ENCODE assay signal across 1 cellular context in genomic region chr2:206085742-206086445, GRCh38.
A peak's percentile ranks its signal among the peaks of the same experiment; 100 is the strongest.
TF ChIP-seq lines count a peak whose summit lies in the region.

A gene with protein sequence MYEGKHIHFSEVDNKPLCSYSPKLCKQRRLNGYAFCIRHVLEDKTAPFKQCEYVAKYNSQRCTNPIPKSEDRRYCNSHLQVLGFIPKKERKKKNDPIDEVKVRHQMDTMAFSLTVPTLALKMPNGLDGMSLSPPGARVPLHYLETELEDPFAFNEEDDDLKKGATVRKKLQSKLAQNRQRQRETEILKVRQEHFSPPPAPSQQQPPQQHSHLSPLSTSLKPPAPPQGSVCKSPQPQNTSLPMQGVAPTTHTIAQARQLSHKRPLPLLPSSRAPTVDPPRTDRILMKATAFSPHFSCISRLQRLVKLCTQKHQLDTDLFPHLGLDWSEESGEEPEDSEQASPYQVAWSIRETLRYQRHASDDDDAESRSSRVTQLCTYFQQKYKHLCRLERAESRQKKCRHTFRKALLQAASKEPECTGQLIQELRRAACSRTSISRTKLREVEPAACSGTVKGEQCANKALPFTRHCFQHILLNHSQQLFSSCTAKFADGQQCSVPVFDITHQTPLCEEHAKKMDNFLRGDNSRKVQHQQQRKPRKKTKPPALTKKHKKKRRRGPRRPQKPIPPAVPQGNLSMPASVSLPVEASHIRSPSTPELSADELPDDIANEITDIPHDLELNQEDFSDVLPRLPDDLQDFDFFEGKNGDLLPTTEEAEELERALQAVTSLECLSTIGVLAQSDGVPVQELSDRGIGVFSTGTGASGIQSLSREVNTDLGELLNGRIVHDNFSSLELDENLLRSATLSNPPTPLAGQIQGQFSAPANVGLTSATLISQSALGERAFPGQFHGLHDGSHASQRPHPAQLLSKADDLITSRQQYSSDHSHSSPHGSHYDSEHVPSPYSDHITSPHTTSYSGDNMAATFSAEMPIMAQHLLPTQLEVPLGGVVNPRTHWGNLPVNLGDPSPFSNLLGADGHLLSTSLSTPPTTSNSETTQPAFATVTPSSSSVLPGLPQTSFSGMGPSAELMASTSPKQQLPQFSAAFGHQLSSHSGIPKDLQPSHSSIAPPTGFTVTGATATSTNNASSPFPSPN (minus strand): TSS chr2:206086174. CDS start chr2:206063016, 23,158 bp downstream.

TF ChIP-seq in HepG2, 621 proteins besides CTCF, POLR2A, EP300 and RAD21 (continued from another document and continues in another):
- TF ChIP-seq ZNF274 (CRISPR knock-in tag; IDR thresholded peaks at IDR 0.05) (no peak), GPN1 (CRISPR knock-in tag; IDR thresholded peaks at IDR 0.05; ENCODE audit: borderline replicate concordance) (0 out of 2 replicates have a peak, but pooled peaks have one; percentile 61), CENPX (CRISPR knock-in tag; IDR thresholded peaks at IDR 0.05) (no peak), SUZ12 (IDR thresholded peaks at IDR 0.05; ENCODE audit: low read depth, low read length) (no peak), CEBPG (CRISPR knock-in tag; IDR thresholded peaks at IDR 0.05) (no peak), PRMT3 (CRISPR knock-in tag; IDR thresholded peaks at IDR 0.05; ENCODE audit: borderline replicate concordance, low read depth) (no peak), ZNF143 (CRISPR knock-in tag; IDR thresholded peaks at IDR 0.05) (no peak), ZNF124 (CRISPR knock-in tag; IDR thresholded peaks at IDR 0.05) (peak; percentile 71; the same call in 1 of the 2 replicates), SRY (CRISPR knock-in tag; IDR thresholded peaks at IDR 0.05) (peak; percentile 67; the same call in 1 of the 2 replicates), ZBTB26 (CRISPR knock-in tag; IDR thresholded peaks at IDR 0.05; ENCODE audit: borderline replicate concordance) (0 out of 2 replicates have a peak, but pooled peaks have one; percentile 76), THAP9 (CRISPR knock-in tag; IDR thresholded peaks at IDR 0.05; ENCODE audit: borderline replicate concordance) (0 out of 2 replicates have a peak, but pooled peaks have one; percentile 12), SIX4 (CRISPR knock-in tag; IDR thresholded peaks at IDR 0.05) (0 out of 2 replicates have a peak, but pooled peaks have one; percentile 25), SETDB1 (CRISPR knock-in tag; IDR thresholded peaks at IDR 0.05; ENCODE audit: borderline replicate concordance) (no peak), ZNF432 (CRISPR knock-in tag; IDR thresholded peaks at IDR 0.05; ENCODE audit: borderline replicate concordance) (no peak), CHCHD3 (CRISPR knock-in tag; IDR thresholded peaks at IDR 0.05) (no peak), TRIM22 (IDR thresholded peaks at IDR 0.05) (no peak), ZNF780A (CRISPR knock-in tag; IDR thresholded peaks at IDR 0.05) (no peak), ZNF33B (CRISPR knock-in tag; IDR thresholded peaks at IDR 0.05) (no peak), ZNF251 (CRISPR knock-in tag; IDR thresholded peaks at IDR 0.05) (no peak), CREB1 (IDR thresholded peaks at IDR 0.05) (no peak), CREB1 (CRISPR knock-in tag; IDR thresholded peaks at IDR 0.05) (0 out of 2 replicates have a peak, but pooled peaks have one; percentile 46), CBX1 (IDR thresholded peaks at IDR 0.05; ENCODE audit: low read depth) (no peak), ELK4 (CRISPR knock-in tag; IDR thresholded peaks at IDR 0.05; ENCODE audit: borderline replicate concordance) (no peak), TCF7L2 (IDR thresholded peaks at IDR 0.05; ENCODE audit: low read depth, low read length) (no peak), KAT2B (IDR thresholded peaks at IDR 0.05; ENCODE audit: borderline replicate concordance, low read depth, low read length) (no peak), ZBTB42 (CRISPR knock-in tag; IDR thresholded peaks at IDR 0.05) (no peak), STAT6 (CRISPR knock-in tag; IDR thresholded peaks at IDR 0.05; ENCODE audit: borderline replicate concordance) (no peak), SMAD1 (CRISPR knock-in tag; IDR thresholded peaks at IDR 0.05; ENCODE audit: borderline replicate concordance, low read depth) (no peak), RBM39 (IDR thresholded peaks at IDR 0.05; ENCODE audit: low read depth, low read length, poor library complexity, severe bottlenecking) (peak; percentile 99)
- TF ChIP-seq, protein P1, sequence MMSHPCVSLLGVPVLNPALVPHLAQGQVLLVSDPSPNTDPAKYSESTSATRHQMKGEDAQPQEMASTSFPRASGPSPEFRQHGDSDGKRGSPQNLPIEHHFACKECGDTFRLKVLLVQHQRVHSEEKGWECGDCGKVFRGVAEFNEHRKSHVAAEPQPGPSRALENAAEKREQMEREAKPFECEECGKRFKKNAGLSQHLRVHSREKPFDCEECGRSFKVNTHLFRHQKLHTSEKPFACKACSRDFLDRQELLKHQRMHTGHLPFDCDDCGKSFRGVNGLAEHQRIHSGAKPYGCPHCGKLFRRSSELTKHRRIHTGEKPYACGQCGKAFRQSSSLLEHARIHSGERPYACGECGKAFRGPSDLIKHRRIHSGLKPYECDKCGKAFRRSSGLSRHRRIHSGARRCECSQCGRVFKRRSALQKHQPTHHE (CRISPR knock-in tag; IDR thresholded peaks at IDR 0.05; ENCODE audit: borderline replicate concordance) = no peak
- TF ChIP-seq, protein P2, sequence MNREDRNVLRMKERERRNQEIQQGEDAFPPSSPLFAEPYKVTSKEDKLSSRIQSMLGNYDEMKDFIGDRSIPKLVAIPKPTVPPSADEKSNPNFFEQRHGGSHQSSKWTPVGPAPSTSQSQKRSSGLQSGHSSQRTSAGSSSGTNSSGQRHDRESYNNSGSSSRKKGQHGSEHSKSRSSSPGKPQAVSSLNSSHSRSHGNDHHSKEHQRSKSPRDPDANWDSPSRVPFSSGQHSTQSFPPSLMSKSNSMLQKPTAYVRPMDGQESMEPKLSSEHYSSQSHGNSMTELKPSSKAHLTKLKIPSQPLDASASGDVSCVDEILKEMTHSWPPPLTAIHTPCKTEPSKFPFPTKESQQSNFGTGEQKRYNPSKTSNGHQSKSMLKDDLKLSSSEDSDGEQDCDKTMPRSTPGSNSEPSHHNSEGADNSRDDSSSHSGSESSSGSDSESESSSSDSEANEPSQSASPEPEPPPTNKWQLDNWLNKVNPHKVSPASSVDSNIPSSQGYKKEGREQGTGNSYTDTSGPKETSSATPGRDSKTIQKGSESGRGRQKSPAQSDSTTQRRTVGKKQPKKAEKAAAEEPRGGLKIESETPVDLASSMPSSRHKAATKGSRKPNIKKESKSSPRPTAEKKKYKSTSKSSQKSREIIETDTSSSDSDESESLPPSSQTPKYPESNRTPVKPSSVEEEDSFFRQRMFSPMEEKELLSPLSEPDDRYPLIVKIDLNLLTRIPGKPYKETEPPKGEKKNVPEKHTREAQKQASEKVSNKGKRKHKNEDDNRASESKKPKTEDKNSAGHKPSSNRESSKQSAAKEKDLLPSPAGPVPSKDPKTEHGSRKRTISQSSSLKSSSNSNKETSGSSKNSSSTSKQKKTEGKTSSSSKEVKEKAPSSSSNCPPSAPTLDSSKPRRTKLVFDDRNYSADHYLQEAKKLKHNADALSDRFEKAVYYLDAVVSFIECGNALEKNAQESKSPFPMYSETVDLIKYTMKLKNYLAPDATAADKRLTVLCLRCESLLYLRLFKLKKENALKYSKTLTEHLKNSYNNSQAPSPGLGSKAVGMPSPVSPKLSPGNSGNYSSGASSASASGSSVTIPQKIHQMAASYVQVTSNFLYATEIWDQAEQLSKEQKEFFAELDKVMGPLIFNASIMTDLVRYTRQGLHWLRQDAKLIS (CRISPR knock-in tag; IDR thresholded peaks at IDR 0.05) = 0 out of 2 replicates have a peak, but pooled peaks have one; percentile 71
- TF ChIP-seq, protein P3, sequence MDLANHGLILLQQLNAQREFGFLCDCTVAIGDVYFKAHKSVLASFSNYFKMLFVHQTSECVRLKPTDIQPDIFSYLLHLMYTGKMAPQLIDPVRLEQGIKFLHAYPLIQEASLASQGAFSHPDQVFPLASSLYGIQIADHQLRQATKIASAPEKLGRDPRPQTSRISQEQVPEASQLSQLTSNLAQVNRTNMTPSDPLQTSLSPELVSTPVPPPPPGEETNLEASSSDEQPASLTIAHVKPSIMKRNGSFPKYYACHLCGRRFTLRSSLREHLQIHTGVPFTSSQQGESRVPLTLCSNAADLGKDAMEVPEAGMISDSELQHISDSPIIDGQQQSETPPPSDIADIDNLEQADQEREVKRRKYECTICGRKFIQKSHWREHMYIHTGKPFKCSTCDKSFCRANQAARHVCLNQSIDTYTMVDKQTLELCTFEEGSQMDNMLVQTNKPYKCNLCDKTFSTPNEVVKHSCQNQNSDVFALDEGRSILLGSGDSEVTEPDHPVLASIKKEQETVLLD (CRISPR knock-in tag; IDR thresholded peaks at IDR 0.05; ENCODE audit: low read depth) = peak; percentile 37; the same call in 1 of the 2 replicates
- TF ChIP-seq, protein P4, sequence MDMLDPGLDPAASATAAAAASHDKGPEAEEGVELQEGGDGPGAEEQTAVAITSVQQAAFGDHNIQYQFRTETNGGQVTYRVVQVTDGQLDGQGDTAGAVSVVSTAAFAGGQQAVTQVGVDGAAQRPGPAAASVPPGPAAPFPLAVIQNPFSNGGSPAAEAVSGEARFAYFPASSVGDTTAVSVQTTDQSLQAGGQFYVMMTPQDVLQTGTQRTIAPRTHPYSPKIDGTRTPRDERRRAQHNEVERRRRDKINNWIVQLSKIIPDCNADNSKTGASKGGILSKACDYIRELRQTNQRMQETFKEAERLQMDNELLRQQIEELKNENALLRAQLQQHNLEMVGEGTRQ (IDR thresholded peaks at IDR 0.05; ENCODE audit: low read depth, low read length) = no peak
- TF ChIP-seq, protein P4 (CRISPR knock-in tag; IDR thresholded peaks at IDR 0.05; ENCODE audit: borderline replicate concordance) = no peak
